17 cellular contexts compared by ENCODE assay signal in genomic region chr1:163090321-163090945, GRCh38. TPM values are rescaled to one million over a fixed set of nuclear protein-coding genes. Genes with fewer than 3 reads are reported as not detected.
DNase-seq lines count a peak whose midpoint lies in the region; ATAC-seq, FAIRE-seq and TF ChIP-seq lines count a peak whose summit lies in the region.
"Had no signal": no experiment of that assay in that cellular context is flagged by ENCODE, and none has a peak within 500 bp of the region (broad histone marks: within the 10 kb centered on the region; RNA-seq: fewer than 3 reads in every experiment).

No MANE protein-coding gene starts in this region.

- H3K4me3 Mint-ChIP-seq in HFFc6 (no peak overlapping the region), astrocyte (ENCODE audit: unreplicated experiment) (no peak overlapping the region)
- H3K4me3 Mint-ChIP-seq in activated CD8-positive, alpha-beta memory T cell treated with anti-CD3 and anti-CD28 coated beads, Interleukin-2, amount 10 ng/mL, durations not matched to agents 7 days and 5 days: no peak overlapping the region
- H3K4me3 Mint-ChIP-seq: activated naive CD8-positive, alpha-beta T cell treated with anti-CD3 and anti-CD28 coated beads, Interleukin-2, amount 10 ng/mL, durations not matched to agents 7 days and 5 days had no signal

- H3K9me3 Mint-ChIP-seq in HFFc6: no peaks in the 10 kb centered on the region
- H3K9me3 Mint-ChIP-seq in astrocyte (ENCODE audit: unreplicated experiment): no peaks in the 10 kb centered on the region
- no peaks in the 10 kb centered on the region for H3K9me3 Mint-ChIP-seq in activated CD8-positive, alpha-beta memory T cell treated with anti-CD3 and anti-CD28 coated beads, Interleukin-2, amount 10 ng/mL, durations not matched to agents 7 days and 5 days (ENCODE audit: low read depth)
- H3K9me3 Mint-ChIP-seq: activated naive CD8-positive, alpha-beta T cell treated with anti-CD3 and anti-CD28 coated beads, Interleukin-2, amount 10 ng/mL, durations not matched to agents 7 days and 5 days had no signal

- ATAC-seq in activated CD8-positive, alpha-beta memory T cell treated with anti-CD3 and anti-CD28 coated beads, Interleukin-2, amount 10 ng/mL, durations not matched to agents 7 days and 5 days: no peak
- ATAC-seq: HepG2, left ventricle myocardium superior, pancreas had no signal

- TF ChIP-seq CTCF in HFFc6 (IDR thresholded peaks at IDR 0.05): no peak
- no peak for TF ChIP-seq CTCF in astrocyte (IDR thresholded peaks at IDR 0.05; ENCODE audit: insufficient read depth, low read depth, low read length)
- no peak for TF ChIP-seq CTCF in fibroblast of villous mesenchyme (IDR thresholded peaks at IDR 0.05; ENCODE audit: insufficient read depth, low read depth, low read length)
- no peak for TF ChIP-seq CTCF in left ventricle myocardium inferior (IDR thresholded peaks at IDR 0.05; ENCODE audit: borderline replicate concordance)

- H3K4me1 ChIP-seq in astrocyte (ENCODE audit: insufficient read depth, low read length) (peaks cover 6% of the 10 kb centered on the region), left ventricle myocardium inferior (no peaks in the 10 kb centered on the region)
- H3K4me1 ChIP-seq: pancreas, SJCRH30, thyroid gland had no signal

- H3K27ac Mint-ChIP-seq in HFFc6 (no peak overlapping the region), astrocyte (ENCODE audit: unreplicated experiment) (no peak overlapping the region)
- H3K27ac Mint-ChIP-seq in activated CD8-positive, alpha-beta memory T cell treated with anti-CD3 and anti-CD28 coated beads, Interleukin-2, amount 10 ng/mL, durations not matched to agents 7 days and 5 days: no peak overlapping the region
- H3K27ac Mint-ChIP-seq: activated naive CD8-positive, alpha-beta T cell treated with anti-CD3 and anti-CD28 coated beads, Interleukin-2, amount 10 ng/mL, durations not matched to agents 7 days and 5 days had no signal

- H3K27me3 ChIP-seq in astrocyte (ENCODE audit: insufficient read depth, low read length) (no peaks in the 10 kb centered on the region), left ventricle myocardium inferior (ENCODE audit: low read depth) (peaks cover 10% of the 10 kb centered on the region)
- H3K27me3 ChIP-seq: SJCRH30, thyroid gland had no signal

- no peaks in the 10 kb centered on the region for H4K20me1 ChIP-seq in astrocyte (ENCODE audit: insufficient read depth, low read length)

- H3K9ac ChIP-seq in astrocyte (ENCODE audit: low read length): no peak overlapping the region

- FAIRE-seq in A204.1 (lab: Jason Lieb, UNC) (peak; percentile 81), astrocyte (lab: Jason Lieb, UNC) (peak; percentile 49)
- FAIRE-seq: HepG2 had no signal

- CTCF ChIA-PET in activated CD8-positive, alpha-beta memory T cell treated with anti-CD3 and anti-CD28 coated beads, Interleukin-2, amount 10 ng/mL, durations not matched to agents 7 days and 5 days (lab: Charles Lee): no interaction called here

- H3K27ac ChIP-seq in astrocyte (ENCODE audit: low read depth, low read length) (no peak overlapping the region), left ventricle myocardium inferior (replicated peaks) (no peak overlapping the region)
- H3K27ac ChIP-seq: epithelial cell of prostate, pancreas, SJCRH30, thyroid gland had no signal

- H3K4me1 Mint-ChIP-seq in HFFc6 (ENCODE audit: low read depth): peaks cover 45% of the 10 kb centered on the region
- H3K4me1 Mint-ChIP-seq in astrocyte (ENCODE audit: low read depth, unreplicated experiment): no peaks in the 10 kb centered on the region
- no peaks in the 10 kb centered on the region for H3K4me1 Mint-ChIP-seq in activated CD8-positive, alpha-beta memory T cell treated with anti-CD3 and anti-CD28 coated beads, Interleukin-2, amount 10 ng/mL, durations not matched to agents 7 days and 5 days
- H3K4me1 Mint-ChIP-seq: activated naive CD8-positive, alpha-beta T cell treated with anti-CD3 and anti-CD28 coated beads, Interleukin-2, amount 10 ng/mL, durations not matched to agents 7 days and 5 days had no signal

- H2AFZ ChIP-seq in astrocyte (ENCODE audit: low read depth, low read length): peak overlapping the region; percentile 31

- H3K79me2 ChIP-seq in astrocyte (ENCODE audit: insufficient read depth, low read length): no peaks in the 10 kb centered on the region

- intact Hi-C loops in left ventricle myocardium inferior (cut with micrococcal nuclease): no loop called here

- no peaks in the 10 kb centered on the region for H3K36me3 Mint-ChIP-seq in HFFc6 (ENCODE audit: low read depth)
- no peaks in the 10 kb centered on the region for H3K36me3 Mint-ChIP-seq in astrocyte (ENCODE audit: low read depth, unreplicated experiment)
- H3K36me3 Mint-ChIP-seq in activated CD8-positive, alpha-beta memory T cell treated with anti-CD3 and anti-CD28 coated beads, Interleukin-2, amount 10 ng/mL, durations not matched to agents 7 days and 5 days: no peaks in the 10 kb centered on the region
- H3K36me3 Mint-ChIP-seq: activated naive CD8-positive, alpha-beta T cell treated with anti-CD3 and anti-CD28 coated beads, Interleukin-2, amount 10 ng/mL, durations not matched to agents 7 days and 5 days had no signal

- DNase-seq in HFFc6: peak; percentile 66
- DNase-seq in astrocyte (ENCODE audit: low read depth): peak; percentile 60
- peak; percentile 26 for DNase-seq in fibroblast of villous mesenchyme (ENCODE audit: low read depth)
- no peak for DNase-seq in DMS79 treated with DMSO at 0.1 percent for 48 hours (lab: John Stamatoyannopoulos, UW)
- DNase-seq in cerebellum (ENCODE audit: low spot score): no peak
- no peak for DNase-seq in activated CD8-positive, alpha-beta memory T cell treated with anti-CD3 and anti-CD28 coated beads, Interleukin-2, amount 10 ng/mL, durations not matched to agents 7 days and 5 days
- DNase-seq in left ventricle myocardium inferior: no peak
- DNase-seq: activated CD4-positive, alpha-beta T cell treated with anti-CD3 and anti-CD28 coated beads for 4 hours; activated naive CD8-positive, alpha-beta T cell treated with anti-CD3 and anti-CD28 coated beads, Interleukin-2, amount 10 ng/mL, durations not matched to agents 7 days and 5 days; hippocampal formation; left ventricle myocardium superior; pancreas; SJCRH30; thyroid gland had no signal

- no peaks in the 10 kb centered on the region for H3K36me3 ChIP-seq in astrocyte (ENCODE audit: insufficient read depth, low read length)
- H3K36me3 ChIP-seq in left ventricle myocardium inferior: no peaks in the 10 kb centered on the region
- H3K36me3 ChIP-seq: pancreas, SJCRH30, thyroid gland had no signal

- peak overlapping the region; percentile 35 for H3K4me2 ChIP-seq in astrocyte (ENCODE audit: low read length)

- no peak overlapping the region for H3K4me3 ChIP-seq in astrocyte (ENCODE audit: insufficient read depth, low read depth, low read length)
- H3K4me3 ChIP-seq in fibroblast of villous mesenchyme (ENCODE audit: low read depth, low read length): no peak overlapping the region
- no peak overlapping the region for H3K4me3 ChIP-seq in left ventricle myocardium inferior
- H3K4me3 ChIP-seq: pancreas, SJCRH30, thyroid gland had no signal

- H3K9me3 ChIP-seq in astrocyte (ENCODE audit: insufficient read depth, low read depth, low read length) (no peaks in the 10 kb centered on the region), left ventricle myocardium inferior (replicated peaks) (no peaks in the 10 kb centered on the region)
- H3K9me3 ChIP-seq: pancreas, SJCRH30, thyroid gland had no signal

- H3K27me3 Mint-ChIP-seq in HFFc6 (ENCODE audit: insufficient read depth) (no peaks in the 10 kb centered on the region; the same call in 1 of the 2 replicates), astrocyte (ENCODE audit: low read depth, unreplicated experiment) (no peaks in the 10 kb centered on the region)
- no peaks in the 10 kb centered on the region for H3K27me3 Mint-ChIP-seq in activated CD8-positive, alpha-beta memory T cell treated with anti-CD3 and anti-CD28 coated beads, Interleukin-2, amount 10 ng/mL, durations not matched to agents 7 days and 5 days

RNA-seq across cellular contexts. Expression of gene RGS4, which starts 21.3 kb away (rescaled TPM):
- total RNA-seq in HFFc6 (2021; fragmentation: NEBNext Ultra II Directional; extraction: Animal tissue kit (Norgen Biotek cat#: 25700)): 10 to 100 TPM; 32.3 to 48.6 (median 37.3) TPM
- total RNA-seq in astrocyte (16.2 and 23.8 TPM in 2 replicates), fibroblast of villous mesenchyme (63.9 and 78.0 TPM in 2 replicates), cerebellum (9.5 TPM), left ventricle myocardium inferior (3.2 TPM)
- not detected for total RNA-seq in activated CD8-positive, alpha-beta memory T cell treated with anti-CD3 and anti-CD28 coated beads, Interleukin-2, amount 10 ng/mL, durations not matched to agents 7 days and 5 days
- total RNA-seq: activated naive CD8-positive, alpha-beta T cell treated with anti-CD3 and anti-CD28 coated beads, Interleukin-2, amount 10 ng/mL, durations not matched to agents 7 days and 5 days; HepG2 had no signal

Comparison
In these comparisons a context has a peak if more than half of its experiments do, and no peak if none do; other contexts are left out.
1. DNase-seq: peak in HFFc6 (single experiment), astrocyte (single experiment) and fibroblast of villous mesenchyme (single experiment); none in DMS79 treated with DMSO at 0.1 percent for 48 hours (single experiment), cerebellum (single experiment), activated CD8-positive, alpha-beta memory T cell treated with anti-CD3 and anti-CD28 coated beads, Interleukin-2, amount 10 ng/mL, durations not matched to agents 7 days and 5 days (single experiment) and left ventricle myocardium inferior (single experiment).